Comparison of ENCODE assay signal across 8 cellular contexts in the genomic region with DNA sequence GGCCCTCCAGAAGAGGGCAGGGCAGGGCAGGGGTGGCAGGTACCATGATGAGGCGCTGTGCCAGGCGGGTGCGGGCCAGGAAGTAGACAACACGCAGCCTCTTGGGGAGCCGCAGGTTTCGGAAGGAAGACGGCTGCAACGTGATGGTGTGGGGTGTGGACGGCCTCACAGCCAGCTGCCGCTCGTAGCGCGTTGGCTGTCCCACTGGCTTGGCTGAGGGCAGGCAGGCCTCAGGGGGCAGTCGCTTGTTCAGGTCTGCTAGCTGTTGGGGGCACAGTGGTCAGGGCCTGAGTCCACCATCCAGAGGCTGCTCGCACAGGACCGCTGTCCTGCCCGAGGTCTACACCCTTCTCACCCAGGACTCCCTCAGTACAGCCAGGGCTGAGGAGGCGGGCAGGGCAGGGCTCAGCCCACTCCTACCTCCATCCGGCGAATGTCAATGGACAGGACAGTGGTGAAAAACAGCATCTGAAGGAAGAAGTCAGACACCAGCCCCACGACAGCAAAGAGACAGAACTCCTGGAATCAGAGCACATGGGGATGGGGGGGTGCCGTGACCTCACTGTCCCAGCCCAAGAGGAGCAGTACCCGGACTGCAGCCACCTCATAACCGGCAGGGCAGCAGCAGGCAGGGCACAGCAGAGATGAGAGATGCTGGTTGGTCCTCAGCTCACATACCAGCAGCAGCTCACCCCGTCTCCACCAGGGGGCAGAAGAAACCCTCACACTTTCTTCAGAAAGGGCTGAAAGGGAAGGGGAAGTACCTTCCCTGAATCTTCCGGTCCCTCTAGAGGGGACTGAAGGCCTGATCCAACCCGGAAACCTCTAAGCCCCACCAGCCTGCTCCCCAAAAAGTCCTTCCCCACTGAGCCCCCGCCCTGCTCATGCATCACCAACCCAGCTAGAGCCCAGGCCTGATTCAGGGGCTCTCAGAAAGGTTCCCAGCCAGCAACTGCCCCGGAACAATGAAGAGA. TPM values are rescaled to one million over a fixed set of nuclear protein-coding genes. Genes with fewer than 3 reads are reported as not detected.
DNase-seq lines count a peak whose midpoint lies in the region; ATAC-seq, FAIRE-seq and TF ChIP-seq lines count a peak whose summit lies in the region.

No MANE protein-coding gene starts in this region.

- FAIRE-seq in endothelial cell of umbilical vein (lab: Jason Lieb, UNC), result peak; percentile 80

- peak; percentile 95 to 97 for TF ChIP-seq CTCF in endothelial cell of umbilical vein (IDR thresholded peaks at IDR 0.05; ENCODE audit: extremely low read depth in 1 of 2, insufficient read depth in 1 of 2, low read depth in 1 of 2, low read length in 2 of 2)

- CTCF ChIA-PET in activated CD8-positive, alpha-beta memory T cell treated with anti-CD3 and anti-CD28 coated beads, Interleukin-2, amount 10 ng/mL, durations not matched to agents 7 days and 5 days (lab: Charles Lee), result interaction anchor here (0.5 to 6.0 kb wide), 40 partner anchors 8 to 382 kb away, joined by 3 to 89 read pairs (median 4); a partner anchor contains a TSS
- CTCF ChIA-PET in endothelial cell of umbilical vein (lab: Charles Lee), result interaction anchor here (0.6 to 2.6 kb wide), 40 partner anchors 9 to 381 kb away, joined by 3 to 79 read pairs (median 4); a partner anchor contains a TSS

- ATAC-seq in GM19035 (IDR thresholded peaks at IDR 0.05; ENCODE audit: unreplicated experiment), result peak; percentile 68
- ATAC-seq in HG03521 (IDR thresholded peaks at IDR 0.05; ENCODE audit: unreplicated experiment), result peak; percentile 74
- ATAC-seq in activated CD8-positive, alpha-beta memory T cell treated with anti-CD3 and anti-CD28 coated beads, Interleukin-2, amount 10 ng/mL, durations not matched to agents 7 days and 5 days, result peak; percentile 95

- peaks cover 20% of the 10 kb centered on the region for H3K4me1 Mint-ChIP-seq in activated CD8-positive, alpha-beta memory T cell treated with anti-CD3 and anti-CD28 coated beads, Interleukin-2, amount 10 ng/mL, durations not matched to agents 7 days and 5 days

- peaks cover 5% of the 10 kb centered on the region for H3K36me3 Mint-ChIP-seq in activated CD8-positive, alpha-beta memory T cell treated with anti-CD3 and anti-CD28 coated beads, Interleukin-2, amount 10 ng/mL, durations not matched to agents 7 days and 5 days

- intact Hi-C loops in endothelial cell of umbilical vein (cut with micrococcal nuclease), result loop anchor here (1.0 to 2.0 kb wide), 4 partner anchors 40 to 369 kb away; a partner anchor contains a TSS

- peaks cover 0 to 25% of the 10 kb centered on the region in 2 experiments for H3K36me3 ChIP-seq in endothelial cell of umbilical vein (ENCODE audit: control insufficient read depth in 2 of 2, extremely low read depth in 1 of 2, insufficient read depth in 2 of 2, low read length in 2 of 2)

- H3K9me1 ChIP-seq in endothelial cell of umbilical vein (replicated peaks; ENCODE audit: control insufficient read depth, extremely low read depth, insufficient read depth, low read length), result no peaks in the 10 kb centered on the region

- no peaks in the 10 kb centered on the region for H3K4me1 ChIP-seq in endothelial cell of umbilical vein (ENCODE audit: control insufficient read depth, extremely low read depth, insufficient read depth, low read length)

- H3K27me3 ChIP-seq in endothelial cell of umbilical vein (ENCODE audit: control insufficient read depth in 2 of 2, insufficient read depth in 2 of 2, low read length in 2 of 2), result no peaks in the 10 kb centered on the region

- peak overlapping the region; percentile 16 for H3K27ac ChIP-seq in endothelial cell of umbilical vein (ENCODE audit: insufficient read depth, low read depth, low read length)

- no peaks in the 10 kb centered on the region for H3K9me3 ChIP-seq in endothelial cell of umbilical vein (replicated peaks; ENCODE audit: control insufficient read depth, insufficient read depth, low read length)

- no peaks in the 10 kb centered on the region for H4K20me1 ChIP-seq in endothelial cell of umbilical vein (replicated peaks; ENCODE audit: control insufficient read depth, extremely low read depth, insufficient read depth, low read length)

- H3K79me2 ChIP-seq in endothelial cell of umbilical vein (ENCODE audit: control insufficient read depth, insufficient read depth, low read length), result no peaks in the 10 kb centered on the region

- no TSS peak for BruUV-seq in endothelial cell of umbilical vein (replicated peaks; lab: Mats Ljungman, UMichigan)

- POLR2A ChIA-PET in endothelial cell of umbilical vein (lab: Charles Lee), result interaction anchor here (0.6 kb wide), 1 partner anchor 40 kb away, joined by 3 read pairs; a partner anchor contains a TSS

- no peak overlapping the region for H3K4me3 ChIP-seq in endothelial cell of umbilical vein (replicated peaks in 1 of 3; ENCODE audit: insufficient read depth in 1 of 3, low read depth in 1 of 3, low read length in 3 of 3)

- H3K4me3 Mint-ChIP-seq in activated CD8-positive, alpha-beta memory T cell treated with anti-CD3 and anti-CD28 coated beads, Interleukin-2, amount 10 ng/mL, durations not matched to agents 7 days and 5 days, result peak overlapping the region; percentile 55

- peak overlapping the region; percentile 40 for H2AFZ ChIP-seq in endothelial cell of umbilical vein (ENCODE audit: low read depth, low read length)

- H3K9ac ChIP-seq in endothelial cell of umbilical vein (replicated peaks; ENCODE audit: extremely low read depth, insufficient read depth, low read length), result no peak overlapping the region

- no peaks in the 10 kb centered on the region for H3K27me3 Mint-ChIP-seq in activated CD8-positive, alpha-beta memory T cell treated with anti-CD3 and anti-CD28 coated beads, Interleukin-2, amount 10 ng/mL, durations not matched to agents 7 days and 5 days

- H3K27ac Mint-ChIP-seq in activated CD8-positive, alpha-beta memory T cell treated with anti-CD3 and anti-CD28 coated beads, Interleukin-2, amount 10 ng/mL, durations not matched to agents 7 days and 5 days, result peak overlapping the region; percentile 98

- TF ChIP-seq POLR2A in endothelial cell of umbilical vein (IDR thresholded peaks at IDR 0.05; ENCODE audit: low read depth, low read length), result no peak

- H3K4me2 ChIP-seq in endothelial cell of umbilical vein (ENCODE audit: insufficient read depth, low read length), result no peak overlapping the region

- dilution Hi-C loops in endothelial cell of umbilical vein (cut with MboI; ENCODE audit: extremely low pct_ligation_motif_present, low sequenced_read_pairs), result no loop called here

- no peaks in the 10 kb centered on the region for H3K9me3 Mint-ChIP-seq in activated CD8-positive, alpha-beta memory T cell treated with anti-CD3 and anti-CD28 coated beads, Interleukin-2, amount 10 ng/mL, durations not matched to agents 7 days and 5 days (ENCODE audit: low read depth)

- DNase-seq in AG20443 (ENCODE audit: low spot score) (peak; percentile 94), endothelial cell of umbilical vein (ENCODE audit: low read depth, low spot score) (peak; percentile 82), middle frontal gyrus (ENCODE audit: extremely low spot score, low spot score) (peak; percentile 55)
- DNase-seq in NK-92 treated with Interleukin-12 subunit alpha and Interleukin-12 subunit beta, amount 100 ng/mL, for 24 hours (lab: John Stamatoyannopoulos, UW), result peak; percentile 64
- DNase-seq in activated CD8-positive, alpha-beta memory T cell treated with anti-CD3 and anti-CD28 coated beads, Interleukin-2, amount 10 ng/mL, durations not matched to agents 7 days and 5 days, result peak; percentile 95
- DNase-seq in stimulated activated CD8-positive, alpha-beta memory T cell treated with anti-CD3 and anti-CD28 coated beads, Interleukin-2, amount 100 ng/mL, for 1 hour (ENCODE audit: low read depth in 2 of 2), result peak; percentile 71 to 73

TF ChIP-seq in endothelial cell of umbilical vein, 7 proteins besides CTCF, POLR2A, EP300 and RAD21:
- TF ChIP-seq, protein P1, sequence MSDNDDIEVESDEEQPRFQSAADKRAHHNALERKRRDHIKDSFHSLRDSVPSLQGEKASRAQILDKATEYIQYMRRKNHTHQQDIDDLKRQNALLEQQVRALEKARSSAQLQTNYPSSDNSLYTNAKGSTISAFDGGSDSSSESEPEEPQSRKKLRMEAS (IDR thresholded peaks at IDR 0.05; ENCODE audit: insufficient read depth, insufficient read length), result no peak
- no peak for TF ChIP-seq FOS (IDR thresholded peaks at IDR 0.05; ENCODE audit: borderline replicate concordance, insufficient read depth, low read length)
- no peak for TF ChIP-seq EZH2 (IDR thresholded peaks at IDR 0.05; ENCODE audit: borderline replicate concordance, low read depth, low read length, severe bottlenecking)
- no peak for TF ChIP-seq POLR2AphosphoS5 (IDR thresholded peaks at IDR 0.05; ENCODE audit: insufficient read depth, low read depth, low read length)
- TF ChIP-seq GATA2 (IDR thresholded peaks at IDR 0.05; ENCODE audit: insufficient read depth, insufficient read length, low read depth, low read length), result no peak
- TF ChIP-seq JUN (IDR thresholded peaks at IDR 0.05; ENCODE audit: borderline replicate concordance, insufficient read depth, insufficient read length, low read depth), result no peak
- no peak for TF ChIP-seq MYC (IDR thresholded peaks at IDR 0.05; ENCODE audit: low read depth, low read length)

RNA-seq across cellular contexts. Expression of a gene that starts 40.0 kb away (rescaled TPM):
- total RNA-seq in activated CD8-positive, alpha-beta memory T cell treated with anti-CD3 and anti-CD28 coated beads, Interleukin-2, amount 10 ng/mL, durations not matched to agents 7 days and 5 days, result 10 to 100 TPM; 27.0 to 32.9 TPM
- 57.4 and 63.5 TPM in 2 replicates for total RNA-seq in endothelial cell of umbilical vein
- 8.2 and 8.5 TPM in 2 replicates for polyA plus RNA-seq in endothelial cell of umbilical vein
- 6.6 and 8.0 TPM in 2 replicates for polyA plus RNA-seq in endothelial cell of umbilical vein (2011; cell fraction: cytosol; rRNA removed)
- polyA plus RNA-seq in endothelial cell of umbilical vein (2011; cell fraction: nucleus; rRNA removed), result 49.9 and 53.0 TPM in 2 replicates
- polyA plus RNA-seq in endothelial cell of umbilical vein (2012), result 29.4 and 30.9 TPM in 2 replicates
- polyA minus RNA-seq in endothelial cell of umbilical vein, result 19.0 and 27.8 TPM in 2 replicates
- 7.1 TPM for polyA minus RNA-seq in endothelial cell of umbilical vein (2011; cell fraction: cytosol; rRNA and poly(A)+ RNA removed)
- 29.2 and 36.0 TPM in 2 replicates for polyA minus RNA-seq in endothelial cell of umbilical vein (2011; cell fraction: nucleus; rRNA and poly(A)+ RNA removed)

RNA-seq across cellular contexts. Expression of a gene that starts 54.9 kb away (rescaled TPM):
- total RNA-seq in activated CD8-positive, alpha-beta memory T cell treated with anti-CD3 and anti-CD28 coated beads, Interleukin-2, amount 10 ng/mL, durations not matched to agents 7 days and 5 days, result 10 to 100 TPM; 65.5 to 69.2 TPM
- 53.6 and 59.0 TPM in 2 replicates for total RNA-seq in endothelial cell of umbilical vein
- polyA plus RNA-seq in endothelial cell of umbilical vein, result 34.7 and 42.9 TPM in 2 replicates
- polyA plus RNA-seq in endothelial cell of umbilical vein (2011; cell fraction: cytosol; rRNA removed), result 21.4 and 22.0 TPM in 2 replicates
- polyA plus RNA-seq in endothelial cell of umbilical vein (2011; cell fraction: nucleus; rRNA removed), result 59.9 and 77.1 TPM in 2 replicates
- polyA plus RNA-seq in endothelial cell of umbilical vein (2012), result 36.4 and 38.3 TPM in 2 replicates
- 69.2 and 71.7 TPM in 2 replicates for polyA minus RNA-seq in endothelial cell of umbilical vein
- 41.6 TPM for polyA minus RNA-seq in endothelial cell of umbilical vein (2011; cell fraction: cytosol; rRNA and poly(A)+ RNA removed)
- polyA minus RNA-seq in endothelial cell of umbilical vein (2011; cell fraction: nucleus; rRNA and poly(A)+ RNA removed), result 44.7 and 46.0 TPM in 2 replicates
